Comparison of ENCODE assay signal across 21 cellular contexts in the genomic region with DNA sequence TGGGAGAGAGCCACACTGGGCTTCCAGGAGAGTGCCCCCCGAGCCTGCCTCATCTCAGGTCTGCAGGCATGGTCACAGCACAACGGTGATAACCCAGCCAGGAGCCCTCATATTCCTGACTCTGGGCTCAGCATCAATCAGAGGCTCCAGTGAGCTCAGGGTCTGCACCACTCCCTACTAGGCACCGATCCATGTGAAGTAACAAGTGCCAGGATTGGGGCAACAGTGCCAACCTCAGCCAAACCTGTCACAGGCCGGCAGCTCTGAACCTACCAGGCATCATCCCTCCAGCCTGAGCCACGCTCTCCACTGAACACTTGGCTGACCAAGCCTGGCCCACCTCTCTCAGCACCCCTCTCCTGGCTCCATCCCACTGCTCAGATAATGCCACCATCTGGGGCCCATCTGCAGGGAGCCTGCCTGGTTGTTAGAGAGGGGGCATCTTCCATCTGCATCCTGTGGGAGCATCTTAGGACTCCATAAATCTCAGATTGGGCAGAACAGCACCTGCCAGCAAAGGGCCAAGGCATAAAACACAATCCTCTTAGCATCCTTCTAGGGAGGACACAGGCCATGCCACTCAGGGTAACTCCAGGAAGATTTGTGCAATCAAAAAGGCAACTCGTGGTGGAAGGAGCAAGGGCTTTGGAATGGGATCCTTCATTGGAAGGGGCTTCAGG.
DNase-seq lines count a peak whose midpoint lies in the region; ATAC-seq and TF ChIP-seq lines count a peak whose summit lies in the region.
"Had no signal": no experiment of that assay in that cellular context is flagged by ENCODE, and none has a peak within 500 bp of the region (broad histone marks: within the 10 kb centered on the region; RNA-seq: fewer than 3 reads in every experiment).

No MANE protein-coding gene starts in this region.

- H3K27ac ChIP-seq in endodermal cell (ENCODE audit: low read depth, low read length) (no peak overlapping the region), body of pancreas (no peak overlapping the region)

- H3K27ac Mint-ChIP-seq in endodermal cell = no peak overlapping the region
- H3K27ac Mint-ChIP-seq: CD4-positive, CD25-positive, alpha-beta regulatory T cell had no signal

- peak; percentile 88 for DNase-seq in DMS 273 (lab: John Stamatoyannopoulos, UW; ENCODE audit: unreplicated experiment)
- DNase-seq in NCI-H2171 treated with DMSO at 0.1 percent for 48 hours (lab: John Stamatoyannopoulos, UW) = peak; percentile 65
- peak; percentile 94 for DNase-seq in NCI-H82 (lab: John Stamatoyannopoulos, UW)
- DNase-seq in endodermal cell = peak; percentile 10
- no peak for DNase-seq in body of pancreas
- no peak for DNase-seq in H4 (ENCODE audit: low spot score)
- DNase-seq in activated T-cell treated with anti-CD3 and anti-CD28 coated beads for 4 hours = no peak
- DNase-seq: 8988T; CD4-positive, CD25-positive, alpha-beta regulatory T cell; DMS53; GDM1; NCI-H1048; NCI-H1417; NCI-H187; NCI-H2081 treated with DMSO at 0.1 percent for 48 hours; NK-92 treated with Interleukin-12 subunit alpha and Interleukin-12 subunit beta, amount 100 ng/mL, for 24 hours; PC-3; SK-N-SH; SW 1271 had no signal

- H3K27me3 ChIP-seq in endodermal cell (ENCODE audit: control insufficient read depth, insufficient read depth, low read length, poor library complexity, severe bottlenecking) (peaks cover 7% of the 10 kb centered on the region), body of pancreas (no peaks in the 10 kb centered on the region)

- no peak for ATAC-seq in body of pancreas
- ATAC-seq in GM21360 (IDR thresholded peaks at IDR 0.05; ENCODE audit: unreplicated experiment) = no peak
- ATAC-seq: GM12878, PC-3 had no signal

- H3K4me1 ChIP-seq in endodermal cell (ENCODE audit: control insufficient read depth, insufficient read depth, low read length) (no peaks in the 10 kb centered on the region), body of pancreas (no peaks in the 10 kb centered on the region)

- TF ChIP-seq POLR2A in body of pancreas (IDR thresholded peaks at IDR 0.05) = no peak

- intact Hi-C loops in body of pancreas (cut with DNase I) = no loop called here

- H3K36me3 ChIP-seq in endodermal cell (ENCODE audit: control insufficient read depth, insufficient read depth, low read length) = no peaks in the 10 kb centered on the region
- no peaks in the 10 kb centered on the region for H3K36me3 ChIP-seq in body of pancreas (replicated peaks in 1 of 2; ENCODE audit: insufficient read depth in 1 of 2, low read depth in 2 of 2)

- H3K4me1 Mint-ChIP-seq in endodermal cell = peaks cover 10% of the 10 kb centered on the region
- H3K4me1 Mint-ChIP-seq: CD4-positive, CD25-positive, alpha-beta regulatory T cell had no signal

- 85 to 89% methylated on average over 3 to 6 of the region's 6 CpGs for WGBS in endodermal cell (ENCODE audit: insufficient coverage in 1 of 2, insufficient read length in 1 of 2), 2 experiments
- WGBS in body of pancreas, 2 donors = 58 to 64% methylated on average over 1 to 6 of the region's 6 CpGs

- H3K9me3 ChIP-seq in endodermal cell (ENCODE audit: control insufficient read depth, low read length) = no peaks in the 10 kb centered on the region
- no peaks in the 10 kb centered on the region for H3K9me3 ChIP-seq in body of pancreas
- H3K9me3 ChIP-seq: SK-N-SH had no signal

- H3K9me3 Mint-ChIP-seq in endodermal cell = no peaks in the 10 kb centered on the region
- H3K9me3 Mint-ChIP-seq: CD4-positive, CD25-positive, alpha-beta regulatory T cell had no signal

- H3K27me3 Mint-ChIP-seq in endodermal cell (ENCODE audit: insufficient read depth) = peaks cover 23% of the 10 kb centered on the region

- no peak for TF ChIP-seq CTCF in endodermal cell (conservative IDR thresholded peaks at IDR 0.05)
- TF ChIP-seq CTCF in body of pancreas (IDR thresholded peaks at IDR 0.05) = no peak

- H3K4me3 ChIP-seq in endodermal cell (ENCODE audit: low read length) = no peak overlapping the region
- no peak overlapping the region for H3K4me3 ChIP-seq in body of pancreas
- H3K4me3 ChIP-seq: GM12878 had no signal

- no peaks in the 10 kb centered on the region for H3K36me3 Mint-ChIP-seq in endodermal cell (ENCODE audit: low read depth)
- H3K36me3 Mint-ChIP-seq: CD4-positive, CD25-positive, alpha-beta regulatory T cell had no signal

- H3K4me3 Mint-ChIP-seq in endodermal cell = no peak overlapping the region
- H3K4me3 Mint-ChIP-seq: CD4-positive, CD25-positive, alpha-beta regulatory T cell had no signal

- no peak overlapping the region for H3K9ac ChIP-seq in endodermal cell (ENCODE audit: extremely low read depth, low read length, poor library complexity, severe bottlenecking)
- H3K9ac ChIP-seq: SK-N-SH had no signal

Comparison
In these comparisons a context has a peak if more than half of its experiments do, and no peak if none do; other contexts are left out.
1. DNase-seq: peak in DMS 273 (single experiment), NCI-H2171 treated with DMSO at 0.1 percent for 48 hours (single experiment), NCI-H82 (single experiment) and endodermal cell (single experiment); none in body of pancreas (0 of 4), H4 (single experiment) and activated T-cell treated with anti-CD3 and anti-CD28 coated beads for 4 hours (single experiment).